21 cellular contexts compared by ENCODE assay signal in genomic region chrX:123756320-123756719, GRCh38. TPM values are rescaled to one million over a fixed set of nuclear protein-coding genes. Genes with fewer than 3 reads are reported as not detected.
DNase-seq lines count a peak whose midpoint lies in the region; ATAC-seq and TF ChIP-seq lines count a peak whose summit lies in the region.
"Had no signal": no experiment of that assay in that cellular context is flagged by ENCODE, and none has a peak within 500 bp of the region (broad histone marks: within the 10 kb centered on the region; RNA-seq: fewer than 3 reads in every experiment).

No MANE protein-coding gene starts in this region.

- no peaks in the 10 kb centered on the region for H3K36me3 Mint-ChIP-seq in CD14-positive monocyte

- DNase-seq in GM23248 (peak; percentile 76), adipocyte (ENCODE audit: low read depth) (peak; percentile 38), fibroblast of villous mesenchyme (ENCODE audit: low read depth) (peak; percentile 22), foreskin keratinocyte (no peak), CD14-positive monocyte (ENCODE audit: low spot score) (no peak), SJCRH30 (no peak)
- no peak for DNase-seq in stimulated activated CD4-positive, alpha-beta T cell treated with anti-CD3 and anti-CD28 coated beads, Interleukin-2, amount 100 ng/mL, for 24 hours
- DNase-seq: activated CD4-positive, alpha-beta T cell treated with anti-CD3 and anti-CD28 coated beads for 4 hours; activated gamma-delta T cell; BE2C; GF-D8; GOT3; mucosa of descending colon; NCI-H1105; NCI-H2107; Peyer's patch; stimulated activated CD4-positive, alpha-beta T cell treated with anti-CD3 and anti-CD28 coated beads, Interleukin-4, amount 100 ng/mL, for 4 hours; stimulated activated CD8-positive, alpha-beta memory T cell treated with anti-CD3 and anti-CD28 coated beads, Interleukin-4, amount 100 ng/mL, for 48 hours had no signal

- no peak overlapping the region for H3K9ac ChIP-seq in GM23248
- no peak overlapping the region for H3K9ac ChIP-seq in adipocyte (ENCODE audit: low read length)
- H3K9ac ChIP-seq in stomach smooth muscle (ENCODE audit: low read length in 2 of 2), result no peak overlapping the region
- H3K9ac ChIP-seq: KMS-11 had no signal

- TF ChIP-seq CTCF in fibroblast of villous mesenchyme (IDR thresholded peaks at IDR 0.05; ENCODE audit: insufficient read depth, low read depth, low read length) (no peak), foreskin keratinocyte (conservative IDR thresholded peaks at IDR 0.05) (no peak), CD14-positive monocyte (IDR thresholded peaks at IDR 0.05) (no peak)

- H3K9me3 Mint-ChIP-seq in CD14-positive monocyte, result peaks cover 1 to 19% (median 8%) of the 10 kb centered on the region in 7 donors

- H3K27me3 ChIP-seq in GM23248 (replicated peaks; ENCODE audit: insufficient read depth) (no peaks in the 10 kb centered on the region), adipocyte (replicated peaks; ENCODE audit: control insufficient read depth, insufficient read depth, low read length) (no peaks in the 10 kb centered on the region), stomach smooth muscle (ENCODE audit: control insufficient read depth in 1 of 2, insufficient read depth in 2 of 2, low read length in 2 of 2) (no peaks in the 10 kb centered on the region), foreskin keratinocyte (no peaks in the 10 kb centered on the region), SJCRH30 (no peaks in the 10 kb centered on the region)
- H3K27me3 ChIP-seq: BE2C, hepatocyte, Peyer's patch had no signal

- peaks cover 8% of the 10 kb centered on the region; the same call in 1 of the 2 replicates for H3F3A ChIP-seq in GM23248 (ENCODE audit: insufficient read depth)

- in situ Hi-C loops in GM23248 (cut with MboI), result no loop called here

- no peak overlapping the region for H3K4me3 ChIP-seq in GM23248
- no peak overlapping the region for H3K4me3 ChIP-seq in adipocyte (ENCODE audit: low read length)
- H3K4me3 ChIP-seq in fibroblast of villous mesenchyme (ENCODE audit: low read depth, low read length), result no peak overlapping the region
- H3K4me3 ChIP-seq in stomach smooth muscle (ENCODE audit: low read length in 2 of 2), result no peak overlapping the region
- no peak overlapping the region for H3K4me3 ChIP-seq in SJCRH30
- H3K4me3 ChIP-seq: hepatocyte, mucosa of descending colon, Peyer's patch had no signal

- H3K4me1 ChIP-seq in GM23248 (ENCODE audit: insufficient read depth) (peaks cover 11% of the 10 kb centered on the region), adipocyte (ENCODE audit: control insufficient read depth, insufficient read depth, low read length) (peaks cover 13% of the 10 kb centered on the region), stomach smooth muscle (ENCODE audit: control insufficient read depth, insufficient read depth, low read length) (peaks cover 9% of the 10 kb centered on the region), foreskin keratinocyte (no peaks in the 10 kb centered on the region), SJCRH30 (no peaks in the 10 kb centered on the region)
- H3K4me1 ChIP-seq: BE2C, Peyer's patch had no signal

- no peak overlapping the region for H3K27ac Mint-ChIP-seq in CD14-positive monocyte

- H3K27me3 Mint-ChIP-seq in CD14-positive monocyte (ENCODE audit: low read depth in 3 of 3), result peaks cover 0 to 2% (median 0%) of the 10 kb centered on the region in 3 donors

- no peaks in the 10 kb centered on the region for H3K79me2 ChIP-seq in GM23248 (ENCODE audit: insufficient read depth)
- H3K79me2 ChIP-seq: hepatocyte had no signal

- no peak for ATAC-seq in foreskin keratinocyte

- H3K9me3 ChIP-seq in GM23248 (ENCODE audit: low read depth), result no peaks in the 10 kb centered on the region
- no peaks in the 10 kb centered on the region for H3K9me3 ChIP-seq in adipocyte (ENCODE audit: control insufficient read depth, low read length)
- H3K9me3 ChIP-seq in stomach smooth muscle (ENCODE audit: control insufficient read depth in 2 of 2, low read length in 2 of 2), result no peaks in the 10 kb centered on the region
- H3K9me3 ChIP-seq in SJCRH30 (replicated peaks), result no peaks in the 10 kb centered on the region
- H3K9me3 ChIP-seq: BE2C, mucosa of descending colon, Peyer's patch had no signal

- intact Hi-C loops in CD14-positive monocyte (cut with micrococcal nuclease), result no loop called here

- no peaks in the 10 kb centered on the region for H4K20me1 ChIP-seq in GM23248 (ENCODE audit: insufficient read depth)

- H2AFZ ChIP-seq in GM23248, result no peak overlapping the region
- H2AFZ ChIP-seq: hepatocyte had no signal

- H3K27ac ChIP-seq in GM23248 (peak overlapping the region; percentile 43; the same call in 1 of the 2 replicates), stomach smooth muscle (ENCODE audit: low read length) (peak overlapping the region; percentile 24), foreskin keratinocyte (no peak overlapping the region), SJCRH30 (no peak overlapping the region)
- H3K27ac ChIP-seq: hepatocyte, KMS-11, Peyer's patch had no signal

- peaks cover 6% of the 10 kb centered on the region for H3K4me1 Mint-ChIP-seq in CD14-positive monocyte

- no peaks in the 10 kb centered on the region for H3K9me2 ChIP-seq in GM23248 (ENCODE audit: insufficient read depth)

- H3K4me2 ChIP-seq in GM23248 (ENCODE audit: unreplicated experiment), result no peak overlapping the region
- H3K4me2 ChIP-seq: hepatocyte, KMS-11 had no signal

- no peak overlapping the region for H3K4me3 Mint-ChIP-seq in CD14-positive monocyte

- H3K36me3 ChIP-seq in GM23248 (ENCODE audit: low read depth), result no peaks in the 10 kb centered on the region
- no peaks in the 10 kb centered on the region for H3K36me3 ChIP-seq in adipocyte (ENCODE audit: control insufficient read depth, insufficient read depth, low read length, severe bottlenecking)
- H3K36me3 ChIP-seq in stomach smooth muscle (ENCODE audit: control insufficient read depth in 2 of 2, insufficient read depth in 2 of 2, low read length in 2 of 2), result no peaks in the 10 kb centered on the region
- H3K36me3 ChIP-seq in SJCRH30, result no peaks in the 10 kb centered on the region
- H3K36me3 ChIP-seq: BE2C, Peyer's patch had no signal

RNA-seq across cellular contexts. Expression of gene THOC2, which starts 23.5 kb away (rescaled TPM):
- total RNA-seq in GM23248 (2014; rRNA removed; shearing (Covaris generic)), result 35.8 and 47.8 TPM in 2 replicates
- 47.4 and 53.4 TPM in 2 replicates for polyA plus RNA-seq in GM23248 (2016; fragmentation: Nextera tagmentation; extraction: Ambion mirVana)
- total RNA-seq in fibroblast of villous mesenchyme, result 80.5 and 101 TPM in 2 replicates
- 48.8 and 49.0 TPM in 2 replicates for total RNA-seq in foreskin keratinocyte
- polyA plus RNA-seq in foreskin keratinocyte, result 24.4 and 29.6 TPM in 2 replicates
- 10 to 100 TPM; 12.5 to 21.4 TPM for polyA plus RNA-seq in CD14-positive monocyte
- 141 and 195 TPM in 2 replicates for total RNA-seq in SJCRH30 (2014; rRNA removed; shearing (Covaris generic))

Comparison
In these comparisons a context has a peak if more than half of its experiments do, and no peak if none do; other contexts are left out.
1. DNase-seq: peak in GM23248 (single experiment), adipocyte (single experiment) and fibroblast of villous mesenchyme (single experiment); none in stimulated activated CD4-positive, alpha-beta T cell treated with anti-CD3 and anti-CD28 coated beads, Interleukin-2, amount 100 ng/mL, for 24 hours (0 of 2), foreskin keratinocyte (0 of 2), CD14-positive monocyte (single experiment) and SJCRH30 (0 of 2).
2. H3K27ac ChIP-seq: peak in GM23248 (single experiment) and stomach smooth muscle (single experiment); none in foreskin keratinocyte (single experiment) and SJCRH30 (single experiment).